29 cellular contexts compared by ENCODE assay signal in the genomic region with DNA sequence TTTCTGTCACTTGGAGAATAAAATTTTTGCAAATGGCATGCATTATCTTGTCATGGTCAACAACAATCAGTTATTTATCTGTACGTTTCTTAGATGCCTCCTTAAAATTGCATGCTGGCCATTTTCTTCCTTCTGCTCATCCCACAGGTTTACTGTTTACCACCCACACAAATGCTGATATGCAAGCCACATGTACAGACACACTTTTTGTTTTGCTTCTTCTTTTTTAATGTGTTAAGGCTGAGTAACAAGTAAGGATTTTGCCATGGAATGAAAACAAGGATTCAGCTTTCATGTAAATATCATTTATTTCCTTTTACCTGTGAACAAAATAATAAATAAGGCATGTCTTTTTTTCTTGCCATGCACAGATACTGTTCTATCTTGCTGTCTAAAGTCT.
A peak's percentile ranks its signal among the peaks of the same experiment; 100 is the strongest.
DNase-seq lines count a peak whose midpoint lies in the region; ATAC-seq, FAIRE-seq and TF ChIP-seq lines count a peak whose summit lies in the region.
"Had no signal": no experiment of that assay in that cellular context is flagged by ENCODE, and none has a peak within 500 bp of the region (broad histone marks: within the 10 kb centered on the region; RNA-seq: fewer than 3 reads in every experiment).

No MANE protein-coding gene starts in this region.

- H3K9ac ChIP-seq in OCI-LY1 (ENCODE audit: low read length): no peak overlapping the region
- no peak overlapping the region for H3K9ac ChIP-seq in subcutaneous abdominal adipose tissue (ENCODE audit: low read length in 5 of 5)
- H3K9ac ChIP-seq: neural progenitor cell had no signal

- peak; percentile 91 for FAIRE-seq in endometrium (lab: Jason Lieb, UNC)
- FAIRE-seq: H1, HepG2, islet of Langerhans, pancreas had no signal

- H3K79me2 ChIP-seq in OCI-LY1 (ENCODE audit: insufficient read depth, low read length): no peaks in the 10 kb centered on the region

- H3K4me3 ChIP-seq in OCI-LY1 (ENCODE audit: low read depth, low read length, poor library complexity, severe bottlenecking) (no peak overlapping the region), subcutaneous abdominal adipose tissue (ENCODE audit: low read depth in 1 of 5, low read length in 5 of 5) (no peak overlapping the region)
- H3K4me3 ChIP-seq: left lung, neural progenitor cell, pancreas, skin epidermis had no signal

- no peak for TF ChIP-seq CTCF in OCI-LY1 (IDR thresholded peaks at IDR 0.05; ENCODE audit: low read length)

- H3F3A ChIP-seq in OCI-LY1 (ENCODE audit: insufficient read depth, low read length): no peaks in the 10 kb centered on the region

- H3K4me1 ChIP-seq in OCI-LY1 (ENCODE audit: insufficient read depth, low read length, severe bottlenecking) (peaks cover 51% of the 10 kb centered on the region), subcutaneous abdominal adipose tissue (ENCODE audit: control insufficient read depth in 5 of 5, insufficient read depth in 5 of 5, low read length in 5 of 5) (peaks cover 0 to 38% (median 19%) of the 10 kb centered on the region in 5 donors)
- H3K4me1 ChIP-seq: pancreas had no signal

- no peak for DNase-seq in A172 (ENCODE audit: low spot score)
- DNase-seq: activated CD4-positive, alpha-beta memory T cell treated with anti-CD3 and anti-CD28 coated beads, Interleukin-2, amount 10 ng/mL, durations not matched to agents 7 days and 5 days; activated CD4-positive, CD25-positive, alpha-beta regulatory T cell treated with anti-CD3 and anti-CD28 coated beads, Interleukin-2, amount 50 U/mL, for 72 hours; activated CD8-positive, alpha-beta memory T cell treated with anti-CD3 and anti-CD28 coated beads, Interleukin-2, amount 50 U/mL, for 4 hours; activated naive CD4-positive, alpha-beta T cell treated with Interleukin-2 at 50 U/mL for 16 hours; CD4-positive, CD25-positive, alpha-beta regulatory T cell; Kasumi-1; left lung; NCI-H1436 treated with DMSO at 0.1 percent for 48 hours; NCI-H226; NCI-H69; pancreas; retina; Right ventricle myocardium superior; stimulated activated naive B cell treated with anti-CD40 and anti-IgM and Interleukin-4, amounts not matched to agents 10 μg/mL and 1 μg/mL and 100 μg/mL, for 72 hours; T-helper 2 cell had no signal

- H3K27ac ChIP-seq in OCI-LY1 (ENCODE audit: low read depth, low read length, poor library complexity, severe bottlenecking) (no peak overlapping the region), subcutaneous abdominal adipose tissue (ENCODE audit: low read depth, low read length) (peak overlapping the region; percentile 63)
- H3K27ac ChIP-seq: left lung, neural progenitor cell, pancreas had no signal

- peak overlapping the region; percentile 35; the same call in 1 of the 2 replicates for H2AFZ ChIP-seq in OCI-LY1 (ENCODE audit: low read length)
- H2AFZ ChIP-seq: neural progenitor cell had no signal

- H3K4me2 ChIP-seq in OCI-LY1 (ENCODE audit: low read length): no peak overlapping the region
- H3K4me2 ChIP-seq: neural progenitor cell had no signal

- peak; percentile 17 for ATAC-seq in GM18519 (IDR thresholded peaks at IDR 0.05; ENCODE audit: low FRiP score, unreplicated experiment)
- ATAC-seq in GM21528 (IDR thresholded peaks at IDR 0.05; ENCODE audit: low FRiP score, unreplicated experiment): no peak
- no peak for ATAC-seq in GM21576 (IDR thresholded peaks at IDR 0.05; ENCODE audit: unreplicated experiment)
- no peak for ATAC-seq in GM18505 (IDR thresholded peaks at IDR 0.05; ENCODE audit: unreplicated experiment)
- ATAC-seq: HepG2; left lung; Panc1; pancreas; stimulated activated naive B cell treated with anti-CD40 and anti-IgM and Interleukin-4, amounts not matched to agents 10 μg/mL and 1 μg/mL and 100 μg/mL, for 72 hours had no signal

- H4K20me1 ChIP-seq in OCI-LY1 (ENCODE audit: insufficient read depth, low read length): no peaks in the 10 kb centered on the region

- H3K9me3 ChIP-seq in OCI-LY1 (ENCODE audit: low read length): no peaks in the 10 kb centered on the region
- H3K9me3 ChIP-seq in subcutaneous abdominal adipose tissue (ENCODE audit: control insufficient read depth in 5 of 5, low read length in 5 of 5): no peaks in the 10 kb centered on the region
- H3K9me3 ChIP-seq: left lung, pancreas had no signal

- H3K27me3 ChIP-seq in OCI-LY1 (ENCODE audit: insufficient read depth, low read length) (no peaks in the 10 kb centered on the region), subcutaneous abdominal adipose tissue (ENCODE audit: control insufficient read depth in 5 of 5, insufficient read depth in 4 of 5, low read length in 5 of 5) (no peaks in the 10 kb centered on the region)
- H3K27me3 ChIP-seq: left lung, neural progenitor cell, pancreas had no signal

- TF ChIP-seq POLR2A in GM18505 (IDR thresholded peaks at IDR 0.05; ENCODE audit: borderline replicate concordance, extremely low read depth, insufficient read depth, insufficient read length): no peak

- H3K36me3 ChIP-seq in OCI-LY1 (ENCODE audit: insufficient read depth, low read length) (no peaks in the 10 kb centered on the region), subcutaneous abdominal adipose tissue (ENCODE audit: control insufficient read depth in 5 of 5, insufficient read depth in 5 of 5, low read length in 5 of 5) (no peaks in the 10 kb centered on the region)
- H3K36me3 ChIP-seq: left lung, neural progenitor cell, pancreas had no signal

- no peaks in the 10 kb centered on the region for H3K9me2 ChIP-seq in OCI-LY1 (ENCODE audit: low read depth, low read length)
